ENCODE assay signal across 38 cellular contexts in the genomic region with DNA sequence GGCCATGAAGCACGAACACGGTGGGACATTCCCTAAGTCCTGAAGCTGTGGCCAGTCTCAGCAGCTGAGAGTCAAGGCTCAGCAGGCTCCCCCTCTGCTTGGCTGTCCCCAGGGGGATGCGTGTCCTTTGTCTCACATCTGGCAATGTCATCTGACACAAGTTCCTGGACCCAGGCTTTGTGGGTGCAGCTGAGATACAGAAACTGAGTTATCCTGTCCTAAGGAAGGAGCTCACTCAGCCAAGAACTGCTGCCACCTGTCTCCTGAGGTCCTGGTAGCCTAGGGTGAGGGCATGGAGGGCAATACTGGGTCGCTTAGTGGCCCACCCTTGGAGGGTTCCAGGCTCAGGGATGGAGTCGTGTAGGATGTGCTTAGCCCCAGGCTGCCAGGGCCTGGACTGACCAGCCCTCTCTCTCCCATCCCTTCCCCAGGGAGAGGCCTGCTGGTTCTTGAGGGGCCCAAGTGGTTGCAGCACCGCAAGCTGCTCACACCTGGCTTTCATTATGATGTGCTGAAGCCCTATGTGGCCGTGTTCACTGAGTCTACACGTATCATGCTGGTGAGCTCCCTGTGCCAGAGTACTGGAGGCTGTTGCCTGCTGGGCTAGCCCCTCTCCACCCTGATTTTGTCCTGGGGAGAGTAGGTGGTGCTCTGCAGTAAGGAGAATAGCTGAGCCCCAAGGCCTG. TPM values are rescaled to one million over a fixed set of nuclear protein-coding genes. Genes with fewer than 3 reads are reported as not detected.
DNase-seq lines count a peak whose midpoint lies in the region; ATAC-seq, FAIRE-seq and TF ChIP-seq lines count a peak whose summit lies in the region.
"Had no signal": no experiment of that assay in that cellular context is flagged by ENCODE, and none has a peak within 500 bp of the region (broad histone marks: within the 10 kb centered on the region; RNA-seq: fewer than 3 reads in every experiment).

No MANE protein-coding gene starts in this region.

- H3K4me1 Mint-ChIP-seq in activated CD4-positive, alpha-beta T cell treated with anti-CD3 and anti-CD28 coated beads, Interleukin-2, amount 10 ng/mL, durations not matched to agents 24 days and 14 days = no peaks in the 10 kb centered on the region
- H3K4me1 Mint-ChIP-seq: CD4-positive, CD25-positive, alpha-beta regulatory T cell had no signal

- H2BK20ac ChIP-seq in H1 (ENCODE audit: low read length) = no peak overlapping the region

- H3K4ac ChIP-seq in H1 (replicated peaks; ENCODE audit: insufficient read length, low read depth, low read length) (no peak overlapping the region), neuronal stem cell (ENCODE audit: low read length) (no peak overlapping the region)

- H3K4me2 ChIP-seq in H1 (ENCODE audit: insufficient read depth in 1 of 2, low read depth in 2 of 2, low read length in 2 of 2) (no peak overlapping the region), neuronal stem cell (ENCODE audit: insufficient read depth, low read length, poor library complexity, severe bottlenecking) (no peak overlapping the region)
- H3K4me2 ChIP-seq: hepatocyte had no signal

- intact Hi-C loops in activated CD4-positive, alpha-beta T cell treated with anti-CD3 and anti-CD28 coated beads, Interleukin-2, amount 10 ng/mL, durations not matched to agents 24 days and 14 days (cut with micrococcal nuclease) = no loop called here
- intact Hi-C loops in posterior vena cava (cut with DNase I) = no loop called here

- no peak for TF ChIP-seq RAD21 in H1 (IDR thresholded peaks at IDR 0.05 in 1 of 2, conservative IDR thresholded peaks at IDR 0.05 in 1 of 2; ENCODE audit: low read depth in 2 of 2, low read length in 2 of 2)

- H3K23ac ChIP-seq in H1 (ENCODE audit: insufficient read length) (no peak overlapping the region), neuronal stem cell (ENCODE audit: low read depth, low read length, poor library complexity) (no peak overlapping the region)

- H2BK12ac ChIP-seq in H1 (ENCODE audit: low read depth, low read length) (no peak overlapping the region), neuronal stem cell (ENCODE audit: low read length) (no peak overlapping the region)

- H3K18ac ChIP-seq in H1 (ENCODE audit: extremely low read depth, low read length) (no peak overlapping the region), neuronal stem cell (ENCODE audit: low read length) (no peak overlapping the region)

- H3K56ac ChIP-seq in H1 (replicated peaks; ENCODE audit: insufficient read length, low read depth, low read length) = no peak overlapping the region

- no peak overlapping the region for H2BK120ac ChIP-seq in H1 (replicated peaks; ENCODE audit: low read depth, low read length)
- H2BK120ac ChIP-seq in neuronal stem cell (ENCODE audit: low read depth, low read length) = no peak overlapping the region

- H3K4me3 Mint-ChIP-seq in activated CD4-positive, alpha-beta T cell treated with anti-CD3 and anti-CD28 coated beads, Interleukin-2, amount 10 ng/mL, durations not matched to agents 24 days and 14 days = no peak overlapping the region
- H3K4me3 Mint-ChIP-seq: activated CD4-positive, alpha-beta memory T cell treated with anti-CD3 and anti-CD28 coated beads for 36 hours; activated naive CD4-positive, alpha-beta T cell treated with anti-CD3 and anti-CD28 coated beads for 36 hours; CD4-positive, CD25-positive, alpha-beta regulatory T cell; stimulated activated naive CD8-positive, alpha-beta T cell treated with anti-CD3 and anti-CD28 coated beads, Interleukin-15, Interleukin-2, amounts not matched to agents 100 ng/mL and 50 ng/mL, for 24 hours had no signal

- H4K20me1 ChIP-seq in H1 (replicated peaks in 1 of 2; ENCODE audit: control insufficient read depth in 1 of 2, insufficient read depth in 2 of 2, low read length in 2 of 2) = no peaks in the 10 kb centered on the region

- TF ChIP-seq CTCF in H1 (IDR thresholded peaks at IDR 0.05; ENCODE audit: control extremely low read depth in 1 of 3, insufficient read depth in 1 of 3, low read depth in 1 of 3, low read length in 3 of 3) = no peak

- H3K23me2 ChIP-seq in H1 (ENCODE audit: low read depth, low read length) = no peaks in the 10 kb centered on the region

- no peaks in the 10 kb centered on the region for H3K36me3 Mint-ChIP-seq in activated CD4-positive, alpha-beta T cell treated with anti-CD3 and anti-CD28 coated beads, Interleukin-2, amount 10 ng/mL, durations not matched to agents 24 days and 14 days (ENCODE audit: low read depth)
- H3K36me3 Mint-ChIP-seq: activated CD4-positive, alpha-beta memory T cell treated with anti-CD3 and anti-CD28 coated beads for 36 hours; CD4-positive, CD25-positive, alpha-beta regulatory T cell had no signal

- TF ChIP-seq EP300 in H1 (IDR thresholded peaks at IDR 0.05; ENCODE audit: borderline replicate concordance in 1 of 2, low read depth in 2 of 2, low read length in 2 of 2) = no peak

- H4K91ac ChIP-seq in H1 (replicated peaks; ENCODE audit: insufficient read length, low read length) (no peak overlapping the region), neuronal stem cell (ENCODE audit: low read depth, low read length, poor library complexity) (no peak overlapping the region)

- no peaks in the 10 kb centered on the region for H3K27me3 Mint-ChIP-seq in activated CD4-positive, alpha-beta T cell treated with anti-CD3 and anti-CD28 coated beads, Interleukin-2, amount 10 ng/mL, durations not matched to agents 24 days and 14 days
- H3K27me3 Mint-ChIP-seq: stimulated activated naive CD8-positive, alpha-beta T cell treated with anti-CD3 and anti-CD28 coated beads, Interleukin-15, Interleukin-2, amounts not matched to agents 100 ng/mL and 50 ng/mL, for 24 hours had no signal

- H3K27ac Mint-ChIP-seq in activated CD4-positive, alpha-beta T cell treated with anti-CD3 and anti-CD28 coated beads, Interleukin-2, amount 10 ng/mL, durations not matched to agents 24 days and 14 days = no peak overlapping the region
- H3K27ac Mint-ChIP-seq: activated CD4-positive, alpha-beta memory T cell treated with anti-CD3 and anti-CD28 coated beads for 36 hours; activated naive CD4-positive, alpha-beta T cell treated with anti-CD3 and anti-CD28 coated beads for 36 hours; CD4-positive, CD25-positive, alpha-beta regulatory T cell; stimulated activated naive CD8-positive, alpha-beta T cell treated with anti-CD3 and anti-CD28 coated beads, Interleukin-15, Interleukin-2, amounts not matched to agents 100 ng/mL and 50 ng/mL, for 24 hours; T-helper 17 cell had no signal

- H2AK5ac ChIP-seq in H1 (ENCODE audit: low read depth, low read length) (no peak overlapping the region), neuronal stem cell (ENCODE audit: low read depth, low read length) (peak overlapping the region; percentile 12)

- WGBS in H1 (ENCODE audit: extremely low coverage in 1 of 2, insufficient coverage in 1 of 2, insufficient read length in 1 of 2, insufficient replicate concordance in 2 of 2, low coverage in 1 of 2, low lambda C conversion rate in 2 of 2, missing lambda C conversion rate in 1 of 2), 2 experiments = 87% methylated on average over 8 of the region's 8 CpGs; no CpG with 5 or more reads in 1 of the 2 experiments
- WGBS in neuronal stem cell (ENCODE audit: extremely low coverage in 2 of 2, insufficient read length in 2 of 2, insufficient replicate concordance in 1 of 2), 2 donors = no CpG with 5 or more reads among the region's 8 CpGs

- no peaks in the 10 kb centered on the region for H3K79me1 ChIP-seq in H1 (ENCODE audit: low read depth, low read length)
- no peaks in the 10 kb centered on the region for H3K79me1 ChIP-seq in neuronal stem cell (ENCODE audit: low read depth, low read length)

- no peak for FAIRE-seq in H1 (lab: Jason Lieb, UNC)
- FAIRE-seq: D721Med, endometrium, pancreas, RCC 7860, small intestine had no signal

- no peak overlapping the region for H2AFZ ChIP-seq in H1 (ENCODE audit: low read length)
- H2AFZ ChIP-seq in neuronal stem cell (ENCODE audit: low read length) = no peak overlapping the region
- H2AFZ ChIP-seq: hepatocyte had no signal

- H3K27ac ChIP-seq in H1 (ENCODE audit: low read depth, low read length) = no peak overlapping the region
- no peak overlapping the region for H3K27ac ChIP-seq in neuronal stem cell (replicated peaks; ENCODE audit: low read length)
- H3K27ac ChIP-seq: esophagus squamous epithelium, hepatocyte, pancreas, SJSA1, vagina had no signal

- H3K9ac ChIP-seq in H1 (replicated peaks in 1 of 4; ENCODE audit: extremely low read depth in 1 of 4, low read depth in 3 of 4, low read length in 3 of 4) = no peak overlapping the region
- H3K9ac ChIP-seq in neuronal stem cell (ENCODE audit: low read depth, low read length, poor library complexity) = no peak overlapping the region

- H3K9me3 ChIP-seq in H1 (ENCODE audit: insufficient read depth in 2 of 2, low read depth in 1 of 2, low read length in 1 of 2) = no peaks in the 10 kb centered on the region
- peaks cover 0 to 5% of the 10 kb centered on the region in 2 donors for H3K9me3 ChIP-seq in neuronal stem cell (replicated peaks in 1 of 2; ENCODE audit: control insufficient read depth in 2 of 2, insufficient read depth in 1 of 2, low read depth in 1 of 2, low read length in 2 of 2)
- H3K9me3 ChIP-seq: esophagus squamous epithelium, pancreas, SJSA1, vagina had no signal

- H3K79me2 ChIP-seq in H1 (ENCODE audit: control insufficient read depth in 1 of 2, insufficient read depth in 2 of 2, low read length in 2 of 2) = no peaks in the 10 kb centered on the region
- H3K79me2 ChIP-seq: hepatocyte had no signal

- TF ChIP-seq POLR2A in H1 (IDR thresholded peaks at IDR 0.05; ENCODE audit: control extremely low read depth in 1 of 2, low read depth in 2 of 2, low read length in 2 of 2) = no peak

- CTCF ChIA-PET in H1 (lab: Charles Lee; ENCODE audit: partially characterized antibody) = interaction anchor here (0.7 to 1.4 kb wide), 3 partner anchors 11 to 364 kb away, joined by 3 to 5 read pairs (median 4); no protein-coding TSS in a partner anchor

- no peaks in the 10 kb centered on the region for H3K4me1 ChIP-seq in H1 (replicated peaks in 1 of 4; ENCODE audit: control insufficient read depth in 3 of 4, insufficient read depth in 4 of 4, low read length in 3 of 4)
- H3K4me1 ChIP-seq in neuronal stem cell (ENCODE audit: control insufficient read depth in 2 of 2, insufficient read depth in 1 of 2, low read depth in 1 of 2, low read length in 2 of 2) = no peaks in the 10 kb centered on the region
- H3K4me1 ChIP-seq: pancreas, SJSA1 had no signal

- H3K4me3 ChIP-seq in H1 (ENCODE audit: extremely low read depth in 1 of 4, insufficient read depth in 2 of 4, low read depth in 3 of 4, low read length in 4 of 4) (no peak overlapping the region), neuronal stem cell (ENCODE audit: low read length in 2 of 2) (no peak overlapping the region)
- H3K4me3 ChIP-seq: esophagus squamous epithelium, hepatocyte, pancreas, SJSA1, vagina had no signal

- POLR2A ChIA-PET in H1 (lab: Charles Lee; ENCODE audit: partially characterized antibody) = no interaction called here

- H2BK5ac ChIP-seq in H1 (ENCODE audit: low read depth, low read length) = no peak overlapping the region
- H2BK5ac ChIP-seq in neuronal stem cell (ENCODE audit: low read length) = no peak overlapping the region

- no peaks in the 10 kb centered on the region for H3K27me3 ChIP-seq in H1 (replicated peaks in 1 of 4; ENCODE audit: control insufficient read depth in 3 of 4, extremely low read depth in 1 of 4, insufficient read depth in 3 of 4, low read length in 3 of 4)
- H3K27me3 ChIP-seq in neuronal stem cell (ENCODE audit: control insufficient read depth in 3 of 3, insufficient read depth in 3 of 3, low read depth in 1 of 3, low read length in 3 of 3) = no peaks in the 10 kb centered on the region
- H3K27me3 ChIP-seq: esophagus squamous epithelium, hepatocyte, pancreas, SJSA1, vagina had no signal

- H2BK15ac ChIP-seq in H1 (ENCODE audit: low read length) (no peak overlapping the region), neuronal stem cell (ENCODE audit: low read length) (no peak overlapping the region)

- ATAC-seq in GM21529 (IDR thresholded peaks at IDR 0.05; ENCODE audit: unreplicated experiment) = peak; percentile 56
- no peak for ATAC-seq in GM21447 (IDR thresholded peaks at IDR 0.05; ENCODE audit: unreplicated experiment)
- ATAC-seq: activated CD4-positive, CD25-positive, alpha-beta regulatory T cell treated with anti-CD3 and anti-CD28 coated beads, Interleukin-2, amount 50 U/mL, for 24 hours; HCT116; pancreas; T-helper 17 cell had no signal

- no peak overlapping the region for H4K5ac ChIP-seq in H1 (ENCODE audit: insufficient read length, low read depth, low read length)

- no peak overlapping the region for H3K14ac ChIP-seq in H1 (ENCODE audit: insufficient read length)
- H3K14ac ChIP-seq in neuronal stem cell (ENCODE audit: low read length) = no peak overlapping the region

- DNase-seq in activated CD4-positive, alpha-beta T cell treated with anti-CD3 and anti-CD28 coated beads, Interleukin-2, amount 10 ng/mL, durations not matched to agents 24 days and 14 days = peak; percentile 40
- DNase-seq in activated CD4-positive, alpha-beta T cell treated with anti-CD3 and anti-CD28 coated beads for 1 hour = no peak
- no peak for DNase-seq in H1 (ENCODE audit: low read depth in 1 of 2, low spot score in 2 of 2)
- no peak for DNase-seq in neuronal stem cell (ENCODE audit: low spot score)
- DNase-seq in COLO829 (ENCODE audit: low spot score) = no peak
- DNase-seq in posterior vena cava (ENCODE audit: low spot score) = no peak
- DNase-seq: activated CD4-positive, alpha-beta memory T cell treated with anti-CD3 and anti-CD28 coated beads for 36 hours; activated CD8-positive, alpha-beta memory T cell treated with anti-CD3 and anti-CD28 coated beads, Interleukin-2, amount 50 U/mL, for 4 hours; activated naive CD4-positive, alpha-beta T cell treated with anti-CD3 and anti-CD28 coated beads for 36 hours; CD4-positive, CD25-positive, alpha-beta regulatory T cell; cerebellar nuclear complex; esophagus squamous epithelium; foreskin melanocyte; IMR-90; mammary epithelial cell; MV-4-11; NCI-H1436 treated with DMSO at 0.1 percent for 48 hours; NCI-H2081 treated with DMSO at 0.1 percent for 48 hours; NCI-H2227 treated with DMSO at 0.1 percent for 48 hours; pancreas; retina; small intestine; T-helper 17 cell had no signal

- H4K8ac ChIP-seq in H1 (ENCODE audit: extremely low read depth, insufficient read depth, low read length) (0 out of 2 replicates have a peak overlapping the region, but pooled peaks have one; percentile 31), neuronal stem cell (ENCODE audit: low read depth, low read length) (no peak overlapping the region)

- H3K36me3 ChIP-seq in H1 (ENCODE audit: control insufficient read depth in 2 of 4, insufficient read depth in 4 of 4, low read length in 3 of 4) (no peaks in the 10 kb centered on the region), neuronal stem cell (replicated peaks in 1 of 2; ENCODE audit: control insufficient read depth in 2 of 2, insufficient read depth in 2 of 2, low read length in 2 of 2) (no peaks in the 10 kb centered on the region)
- H3K36me3 ChIP-seq: pancreas, SJSA1, vagina had no signal

- no peaks in the 10 kb centered on the region for H3K9me3 Mint-ChIP-seq in activated CD4-positive, alpha-beta T cell treated with anti-CD3 and anti-CD28 coated beads, Interleukin-2, amount 10 ng/mL, durations not matched to agents 24 days and 14 days
- H3K9me3 Mint-ChIP-seq: activated CD4-positive, alpha-beta memory T cell treated with anti-CD3 and anti-CD28 coated beads for 36 hours; activated naive CD4-positive, alpha-beta T cell treated with anti-CD3 and anti-CD28 coated beads for 36 hours had no signal

RNA-seq across cellular contexts. Expression of gene CYP4B1, which starts 13.4 kb away (rescaled TPM):
- not detected in 2 replicates for total RNA-seq in activated CD4-positive, alpha-beta T cell treated with anti-CD3 and anti-CD28 coated beads, Interleukin-2, amount 10 ng/mL, durations not matched to agents 24 days and 14 days
- total RNA-seq in H1 (2021; fragmentation: NEBNext Ultra II Directional; extraction: Animal tissue kit (Norgen Biotek cat#: 25700)) = not detected in 2 replicates
- polyA plus RNA-seq in H1 (2011; rRNA removed) = 0.08 and 0.23 TPM in 2 replicates
- 0.09 TPM for polyA plus RNA-seq in H1 (2011; cell fraction: cytosol; rRNA removed)
- polyA plus RNA-seq in H1 (2011; cell fraction: nucleus; rRNA removed) = 0.51 TPM
- not detected in 4 replicates for polyA plus RNA-seq in H1 (2012, experiment 1 of 2)
- not detected for polyA plus RNA-seq in H1 (2012, experiment 2 of 2)
- 0.30 TPM for polyA plus RNA-seq in H1 (2013, experiment 1 of 2)
- not detected for polyA plus RNA-seq in H1 (2013, experiment 2 of 2)
- not detected in 2 replicates for polyA minus RNA-seq in H1 (2011; rRNA and poly(A)+ RNA removed)
- polyA minus RNA-seq in H1 (2011; cell fraction: cytosol; rRNA and poly(A)+ RNA removed) = not detected
- polyA minus RNA-seq in H1 (2011; cell fraction: nucleus; rRNA and poly(A)+ RNA removed) = not detected
- polyA plus RNA-seq in neuronal stem cell (2013, experiment 1 of 2) = not detected
- polyA plus RNA-seq in neuronal stem cell (2013, experiment 2 of 2) = not detected
- 10 to 100 TPM; 11.6 to 35.2 TPM for total RNA-seq in posterior vena cava
- total RNA-seq: A172; activated CD4-positive, alpha-beta memory T cell treated with anti-CD3 and anti-CD28 coated beads for 36 hours; activated naive CD4-positive, alpha-beta T cell treated with anti-CD3 and anti-CD28 coated beads for 36 hours; CD4-positive, CD25-positive, alpha-beta regulatory T cell; dermis microvascular lymphatic vessel endothelial cell; IMR-90; LHCN-M2; SJSA1 had no signal
- polyA plus RNA-seq: CD4-positive, CD25-positive, alpha-beta regulatory T cell; IMR-90; neural cell had no signal
